Comparison of ENCODE assay signal across 2 cellular contexts in genomic region chrX:154028502-154029184, GRCh38.
TF ChIP-seq lines count a peak whose summit lies in the region.

No MANE protein-coding gene starts in this region.

TF ChIP-seq in liver, 16 proteins besides CTCF, POLR2A, EP300 and RAD21:
- TF ChIP-seq ATF3 (IDR thresholded peaks at IDR 0.05) (no peak), JUND (IDR thresholded peaks at IDR 0.05) (no peak), HNF4A (conservative IDR thresholded peaks at IDR 0.05) (peak; percentile 46 to 70), NR2F2 (IDR thresholded peaks at IDR 0.05) (no peak), HNF4G (IDR thresholded peaks at IDR 0.05) (no peak)

TF ChIP-seq in HepG2, 621 proteins besides CTCF, POLR2A, EP300 and RAD21:
- TF ChIP-seq ZHX1 (CRISPR knock-in tag; IDR thresholded peaks at IDR 0.05; ENCODE audit: low read depth), result no peak
- TF ChIP-seq ZNF33A (CRISPR knock-in tag; IDR thresholded peaks at IDR 0.05; ENCODE audit: borderline replicate concordance), result no peak
- TF ChIP-seq MBD4 (IDR thresholded peaks at IDR 0.05; ENCODE audit: borderline replicate concordance, low read length), result no peak
- no peak for TF ChIP-seq ZNF574 (CRISPR knock-in tag; IDR thresholded peaks at IDR 0.05)
- TF ChIP-seq GABPB1 (CRISPR knock-in tag; IDR thresholded peaks at IDR 0.05), result no peak
- no peak for TF ChIP-seq KLF12 (CRISPR knock-in tag; IDR thresholded peaks at IDR 0.05; ENCODE audit: borderline replicate concordance)
- TF ChIP-seq SIN3A (IDR thresholded peaks at IDR 0.05; ENCODE audit: borderline replicate concordance, low read depth, low read length), result no peak
- TF ChIP-seq ZNF280D (CRISPR knock-in tag; IDR thresholded peaks at IDR 0.05), result no peak
- TF ChIP-seq TARDBP (CRISPR knock-in tag; IDR thresholded peaks at IDR 0.05), result no peak
- TF ChIP-seq ZNF558 (CRISPR knock-in tag; IDR thresholded peaks at IDR 0.05; ENCODE audit: borderline replicate concordance), result no peak
- no peak for TF ChIP-seq ZBTB10 (CRISPR knock-in tag; IDR thresholded peaks at IDR 0.05; ENCODE audit: borderline replicate concordance)
- TF ChIP-seq IRX3 (CRISPR knock-in tag; IDR thresholded peaks at IDR 0.05; ENCODE audit: borderline replicate concordance, low read depth), result no peak
